25 cellular contexts compared by ENCODE assay signal in the genomic region with DNA sequence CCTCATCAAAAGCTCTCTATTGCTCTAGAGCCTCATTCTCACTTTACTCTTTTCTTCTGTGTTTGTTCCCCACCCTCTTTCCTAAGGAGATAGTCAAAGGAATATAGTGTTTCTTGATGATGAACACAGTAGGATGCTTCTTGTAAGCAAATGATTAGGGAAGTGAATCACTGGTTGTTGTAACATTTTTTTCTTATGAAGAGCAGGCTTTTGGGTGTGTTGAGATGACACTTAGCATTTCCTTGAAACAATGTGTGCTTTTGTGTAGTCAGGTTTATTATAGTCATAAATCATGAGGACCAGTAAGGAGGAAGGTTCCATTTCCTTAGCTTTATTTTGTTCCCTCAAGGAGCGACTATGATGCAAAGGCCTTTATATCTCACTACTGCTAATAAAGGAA.
DNase-seq lines count a peak whose midpoint lies in the region; ATAC-seq and TF ChIP-seq lines count a peak whose summit lies in the region.
"Had no signal": no experiment of that assay in that cellular context is flagged by ENCODE, and none has a peak within 500 bp of the region (broad histone marks: within the 10 kb centered on the region; RNA-seq: fewer than 3 reads in every experiment).

No MANE protein-coding gene starts in this region.

- H3K27me3 ChIP-seq in mammary epithelial cell (ENCODE audit: insufficient read depth, low read length) = no peaks in the 10 kb centered on the region
- H3K27me3 ChIP-seq in foreskin keratinocyte = no peaks in the 10 kb centered on the region
- H3K27me3 ChIP-seq in uterus = no peaks in the 10 kb centered on the region

- BruUV-seq in mammary epithelial cell (replicated peaks; lab: Mats Ljungman, UMichigan) = no TSS peak
- BruUV-seq in MCF 10A (replicated peaks; lab: Mats Ljungman, UMichigan) = no TSS peak

- ATAC-seq in foreskin keratinocyte = peak; percentile 81
- ATAC-seq: activated CD8-positive, alpha-beta memory T cell treated with anti-CD3 and anti-CD28 coated beads, Interleukin-2, amount 10 ng/mL, durations not matched to agents 7 days and 5 days; left colon; sciatic nerve had no signal

- peak overlapping the region; percentile 41 for H3K4me2 ChIP-seq in mammary epithelial cell (ENCODE audit: insufficient read depth, low read depth, low read length)

- H3K4me3 ChIP-seq in mammary epithelial cell (replicated peaks in 1 of 3; ENCODE audit: insufficient read depth in 1 of 3, low read depth in 2 of 3, low read length in 3 of 3) (no peak overlapping the region), uterus (no peak overlapping the region)

- CTCF ChIA-PET in mammary epithelial cell (lab: Charles Lee; ENCODE audit: low non-redundant PET) = interaction anchor here (0.6 to 0.7 kb wide), 2 partner anchors 16 to 18 kb away, joined by 4 to 6 read pairs; no protein-coding TSS in a partner anchor
- CTCF ChIA-PET in MCF 10A (lab: Yijun Ruan, JAX) = interaction anchor here (0.5 to 0.6 kb wide), 2 partner anchors 53 to 350 kb away, joined by 3 read pairs; no protein-coding TSS in a partner anchor
- CTCF ChIA-PET in activated CD4-positive, alpha-beta memory T cell treated with anti-CD3 and anti-CD28 coated beads for 36 hours (lab: Charles Lee) = no interaction called here

- no peak overlapping the region for H3K9ac ChIP-seq in mammary epithelial cell (ENCODE audit: insufficient read depth, low read length)

- WGBS in mammary epithelial cell (ENCODE audit: low coverage, missing lambda C conversion rate) = 50% methylated on average over 1 of the region's 1 CpG

- DNase-seq in mammary epithelial cell (peak; percentile 87), MCF 10A (ENCODE audit: unreplicated experiment) (no peak), SK-MEL-5 (ENCODE audit: low read depth, low spot score) (peak; percentile 51), foreskin keratinocyte (peak; percentile 81 to 91), uterus (no peak), glomerular visceral epithelial cell (ENCODE audit: extremely low spot score) (no peak), endothelial cell (ENCODE audit: low spot score) (no peak)
- no peak for DNase-seq in activated CD4-positive, alpha-beta memory T cell treated with anti-CD3 and anti-CD28 coated beads for 36 hours
- DNase-seq: 8988T; activated CD4-positive, alpha-beta T cell treated with anti-CD3 and anti-CD28 coated beads, Interleukin-2, amount 50 U/mL, for 1 hour; activated CD8-positive, alpha-beta memory T cell treated with anti-CD3 and anti-CD28 coated beads, Interleukin-2, amount 10 ng/mL, durations not matched to agents 7 days and 5 days; activated T-cell treated with anti-CD3 and anti-CD28 coated beads, Interleukin-2, amount 50 U/mL, for 48 hours; CD4-positive, CD25-positive, alpha-beta regulatory T cell; GOT3; left colon; NCI-H1105 treated with DMSO at 0.1 percent for 48 hours; NCI-H2029 treated with DMSO at 0.1 percent for 48 hours; OCI-M1; Right ventricle myocardium superior; T1000 had no signal

- H3K27me3 Mint-ChIP-seq in MCF 10A (ENCODE audit: insufficient read depth, unreplicated experiment) (no peaks in the 10 kb centered on the region), endothelial cell (ENCODE audit: unreplicated experiment) (peaks cover 1% of the 10 kb centered on the region)
- no peaks in the 10 kb centered on the region for H3K27me3 Mint-ChIP-seq in activated CD4-positive, alpha-beta memory T cell treated with anti-CD3 and anti-CD28 coated beads for 36 hours
- H3K27me3 Mint-ChIP-seq: activated CD8-positive, alpha-beta memory T cell treated with anti-CD3 and anti-CD28 coated beads, Interleukin-2, amount 10 ng/mL, durations not matched to agents 7 days and 5 days; CD4-positive, CD25-positive, alpha-beta regulatory T cell; IgD-negative memory B cell; memory B cell; progenitor cell of endocrine pancreas; stimulated activated naive CD8-positive, alpha-beta T cell treated with anti-CD3 and anti-CD28 coated beads, Interleukin-15, Interleukin-2, amounts not matched to agents 100 ng/mL and 50 ng/mL, for 24 hours had no signal

- H3K4me1 Mint-ChIP-seq in MCF 10A (ENCODE audit: insufficient read depth, unreplicated experiment) (no peaks in the 10 kb centered on the region), endothelial cell (ENCODE audit: unreplicated experiment) (no peaks in the 10 kb centered on the region)
- no peaks in the 10 kb centered on the region for H3K4me1 Mint-ChIP-seq in activated CD4-positive, alpha-beta memory T cell treated with anti-CD3 and anti-CD28 coated beads for 36 hours (ENCODE audit: low read depth)
- H3K4me1 Mint-ChIP-seq: activated CD8-positive, alpha-beta memory T cell treated with anti-CD3 and anti-CD28 coated beads, Interleukin-2, amount 10 ng/mL, durations not matched to agents 7 days and 5 days; CD4-positive, CD25-positive, alpha-beta regulatory T cell; IgD-negative memory B cell; memory B cell had no signal

- H3K4me1 ChIP-seq in mammary epithelial cell (ENCODE audit: insufficient read depth, low read length) (peaks cover 4% of the 10 kb centered on the region), foreskin keratinocyte (peaks cover 23% of the 10 kb centered on the region), uterus (peaks cover 0 to 4% of the 10 kb centered on the region in 2 donors)

- H2AFZ ChIP-seq in mammary epithelial cell (ENCODE audit: low read depth, low read length) = peak overlapping the region; percentile 61

- H3K27ac ChIP-seq in mammary epithelial cell (ENCODE audit: insufficient read depth, low read depth, low read length) (peak overlapping the region; percentile 77), foreskin keratinocyte (peak overlapping the region; percentile 52), uterus (peak overlapping the region; percentile 39 to 44)

- H3K9me3 ChIP-seq in mammary epithelial cell (replicated peaks; ENCODE audit: insufficient read depth, low read length) = peaks cover 3% of the 10 kb centered on the region
- H3K9me3 ChIP-seq in uterus = no peaks in the 10 kb centered on the region

- no peak overlapping the region for H3K4me3 Mint-ChIP-seq in MCF 10A (ENCODE audit: unreplicated experiment)
- no peak overlapping the region for H3K4me3 Mint-ChIP-seq in activated CD4-positive, alpha-beta memory T cell treated with anti-CD3 and anti-CD28 coated beads for 36 hours
- no peak overlapping the region for H3K4me3 Mint-ChIP-seq in endothelial cell (ENCODE audit: unreplicated experiment)
- H3K4me3 Mint-ChIP-seq: activated CD8-positive, alpha-beta memory T cell treated with anti-CD3 and anti-CD28 coated beads, Interleukin-2, amount 10 ng/mL, durations not matched to agents 7 days and 5 days; CD4-positive, CD25-positive, alpha-beta regulatory T cell; IgD-negative memory B cell; memory B cell; stimulated activated naive CD8-positive, alpha-beta T cell treated with anti-CD3 and anti-CD28 coated beads, Interleukin-15, Interleukin-2, amounts not matched to agents 100 ng/mL and 50 ng/mL, for 24 hours had no signal

- POLR2A ChIA-PET in MCF 10A (lab: Yijun Ruan, JAX) = no interaction called here
- POLR2A ChIA-PET in activated CD4-positive, alpha-beta memory T cell treated with anti-CD3 and anti-CD28 coated beads for 36 hours (lab: Charles Lee) = no interaction called here

- H3K36me3 ChIP-seq in mammary epithelial cell (ENCODE audit: insufficient read depth, low read length) (no peaks in the 10 kb centered on the region), uterus (no peaks in the 10 kb centered on the region)

- no peak overlapping the region for H3K27ac Mint-ChIP-seq in MCF 10A (ENCODE audit: low read depth, unreplicated experiment)
- no peak overlapping the region for H3K27ac Mint-ChIP-seq in activated CD4-positive, alpha-beta memory T cell treated with anti-CD3 and anti-CD28 coated beads for 36 hours
- no peak overlapping the region for H3K27ac Mint-ChIP-seq in endothelial cell (ENCODE audit: unreplicated experiment)
- H3K27ac Mint-ChIP-seq: activated CD8-positive, alpha-beta memory T cell treated with anti-CD3 and anti-CD28 coated beads, Interleukin-2, amount 10 ng/mL, durations not matched to agents 7 days and 5 days; CD4-positive, CD25-positive, alpha-beta regulatory T cell; IgD-negative memory B cell; memory B cell; progenitor cell of endocrine pancreas; stimulated activated naive CD8-positive, alpha-beta T cell treated with anti-CD3 and anti-CD28 coated beads, Interleukin-15, Interleukin-2, amounts not matched to agents 100 ng/mL and 50 ng/mL, for 24 hours had no signal

- dilution Hi-C loops in mammary epithelial cell (cut with HindIII; ENCODE audit: low sequenced_read_pairs) = no loop called here

- H3K36me3 Mint-ChIP-seq in MCF 10A (ENCODE audit: insufficient read depth, unreplicated experiment) (no peaks in the 10 kb centered on the region), endothelial cell (ENCODE audit: low read depth, unreplicated experiment) (no peaks in the 10 kb centered on the region)
- H3K36me3 Mint-ChIP-seq in activated CD4-positive, alpha-beta memory T cell treated with anti-CD3 and anti-CD28 coated beads for 36 hours = no peaks in the 10 kb centered on the region
- H3K36me3 Mint-ChIP-seq: activated CD8-positive, alpha-beta memory T cell treated with anti-CD3 and anti-CD28 coated beads, Interleukin-2, amount 10 ng/mL, durations not matched to agents 7 days and 5 days; CD4-positive, CD25-positive, alpha-beta regulatory T cell; IgD-negative memory B cell; memory B cell had no signal

- in situ Hi-C loops in mammary epithelial cell (cut with MboI; ENCODE audit: low sequenced_read_pairs in 2 of 2) (no loop called here), SK-MEL-5 (cut with HindIII; ENCODE audit: low pct_unique_long_range_greater_than_20kb, low sequenced_read_pairs) (no loop called here)

- intact Hi-C loops in mammary epithelial cell (cut with micrococcal nuclease) (no loop called here), MCF 10A (cut with micrococcal nuclease) (no loop called here), uterus (cut with DNase I; ENCODE audit: low total_unique reads) (no loop called here)
- intact Hi-C loops in activated CD4-positive, alpha-beta memory T cell treated with anti-CD3 and anti-CD28 coated beads for 36 hours (cut with micrococcal nuclease) = no loop called here

- no peaks in the 10 kb centered on the region for H4K20me1 ChIP-seq in mammary epithelial cell (ENCODE audit: insufficient read depth, low read length)

- TF ChIP-seq CTCF in mammary epithelial cell (conservative IDR thresholded peaks at IDR 0.05 in 1 of 2, IDR thresholded peaks at IDR 0.05 in 1 of 2; ENCODE audit: extremely low read depth in 1 of 2, insufficient read depth in 1 of 2, low read depth in 1 of 2, low read length in 2 of 2) (no peak), MCF 10A (IDR thresholded peaks at IDR 0.05; ENCODE audit: unreplicated experiment) (no peak), foreskin keratinocyte (conservative IDR thresholded peaks at IDR 0.05) (no peak), uterus (IDR thresholded peaks at IDR 0.05) (no peak), endothelial cell (IDR thresholded peaks at IDR 0.05; ENCODE audit: unreplicated experiment) (no peak)

- no peaks in the 10 kb centered on the region for H3K79me2 ChIP-seq in mammary epithelial cell (ENCODE audit: insufficient read depth, low read length)

- TF ChIP-seq POLR2A in uterus (IDR thresholded peaks at IDR 0.05) = no peak

- H3K9me3 Mint-ChIP-seq in MCF 10A (ENCODE audit: unreplicated experiment) (no peaks in the 10 kb centered on the region), endothelial cell (ENCODE audit: unreplicated experiment) (no peaks in the 10 kb centered on the region)
- no peaks in the 10 kb centered on the region for H3K9me3 Mint-ChIP-seq in activated CD4-positive, alpha-beta memory T cell treated with anti-CD3 and anti-CD28 coated beads for 36 hours
- H3K9me3 Mint-ChIP-seq: stimulated activated naive CD8-positive, alpha-beta T cell treated with anti-CD3 and anti-CD28 coated beads, Interleukin-15, Interleukin-2, amounts not matched to agents 100 ng/mL and 50 ng/mL, for 24 hours had no signal

Comparison
In these comparisons a context has a peak if more than half of its experiments do, and no peak if none do; other contexts are left out.
1. DNase-seq: peak in mammary epithelial cell (single experiment), SK-MEL-5 (single experiment) and foreskin keratinocyte (2 of 2); none in MCF 10A (single experiment), uterus (0 of 2), activated CD4-positive, alpha-beta memory T cell treated with anti-CD3 and anti-CD28 coated beads for 36 hours (single experiment), glomerular visceral epithelial cell (single experiment) and endothelial cell (single experiment).
2. Peak in every context shown above with its lines, with median percentiles within 50 percentile points of each other: H3K27ac ChIP-seq.